Comparison of ENCODE assay signal across 18 cellular contexts in the genomic region with DNA sequence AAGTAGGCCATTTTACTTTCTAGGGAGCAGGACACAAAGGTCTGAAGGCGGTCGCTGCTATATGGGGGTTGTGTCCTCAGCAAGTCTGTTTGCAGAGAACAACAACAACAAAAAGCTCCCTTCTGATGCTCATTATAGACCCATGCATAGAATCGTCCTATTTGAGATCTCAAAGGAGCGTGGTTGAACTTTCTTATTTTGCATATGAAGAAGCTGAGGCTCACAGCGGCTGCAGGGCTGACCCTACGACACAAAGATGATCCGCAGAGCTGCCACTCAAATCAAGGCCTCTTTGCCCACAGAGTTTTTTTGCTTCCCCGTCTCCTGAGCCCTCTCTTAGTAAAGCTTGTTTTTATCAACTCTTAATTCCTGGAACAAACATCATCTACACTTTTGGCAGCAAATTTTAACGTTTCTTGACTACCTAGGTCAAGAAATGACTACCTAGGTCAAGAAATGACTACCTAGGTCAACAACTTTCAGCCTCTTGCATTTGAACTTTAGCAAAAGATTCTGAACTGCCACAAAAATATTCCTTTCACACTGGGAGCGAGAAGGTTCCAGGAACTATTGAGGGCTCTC.
"Had no signal": no experiment of that assay in that cellular context is flagged by ENCODE, and none has a peak within 500 bp of the region (broad histone marks: within the 10 kb centered on the region; RNA-seq: fewer than 3 reads in every experiment).

No MANE protein-coding gene starts in this region.

- H3K4me2 ChIP-seq: SK-N-SH had no signal

- H3K27ac ChIP-seq: ascending aorta, esophagus muscularis mucosa, gastroesophageal sphincter, heart left ventricle, spleen, thyroid gland had no signal

- H3K4me3 Mint-ChIP-seq: activated naive CD4-positive, alpha-beta T cell treated with anti-CD3 and anti-CD28 coated beads, Interleukin-2, amount 50 U/mL, for 24 hours; naive thymus-derived CD8-positive, alpha-beta T cell had no signal

- H3K4me3 ChIP-seq: ascending aorta, esophagus muscularis mucosa, gastroesophageal sphincter, heart left ventricle, spleen, thyroid gland had no signal

- DNase-seq: activated gamma-delta T cell; activated T-cell treated with anti-CD3 and anti-CD28 coated beads, Interleukin-2, amount 50 U/mL, for 1 hour; effector memory CD4-positive, alpha-beta T cell; heart left ventricle; mesendoderm; naive thymus-derived CD8-positive, alpha-beta T cell; occipital lobe; posterior cingulate gyrus; retina; SK-N-SH; spleen; stimulated activated naive CD4-positive, alpha-beta T cell; T-helper 9 cell; thyroid gland had no signal

- H3K27me3 ChIP-seq: ascending aorta, spleen, thyroid gland had no signal

- ATAC-seq: gastroesophageal sphincter; heart left ventricle; naive thymus-derived CD8-positive, alpha-beta T cell had no signal

- H3K36me3 ChIP-seq: ascending aorta, esophagus muscularis mucosa, gastroesophageal sphincter, heart left ventricle, spleen, thyroid gland had no signal

- H3K9me2 ChIP-seq: SK-N-SH had no signal

- H3K9ac ChIP-seq: SK-N-SH had no signal

- H3K27ac Mint-ChIP-seq: activated naive CD4-positive, alpha-beta T cell treated with anti-CD3 and anti-CD28 coated beads, Interleukin-2, amount 50 U/mL, for 24 hours; naive thymus-derived CD8-positive, alpha-beta T cell had no signal

- H3K9me3 Mint-ChIP-seq: activated naive CD4-positive, alpha-beta T cell treated with anti-CD3 and anti-CD28 coated beads, Interleukin-2, amount 50 U/mL, for 24 hours; naive thymus-derived CD8-positive, alpha-beta T cell had no signal

- H3K9me3 ChIP-seq: ascending aorta, esophagus muscularis mucosa, gastroesophageal sphincter, heart left ventricle, SK-N-SH, spleen, thyroid gland had no signal

- H3K4me1 Mint-ChIP-seq: activated naive CD4-positive, alpha-beta T cell treated with anti-CD3 and anti-CD28 coated beads, Interleukin-2, amount 50 U/mL, for 24 hours had no signal

- H3K36me3 Mint-ChIP-seq: activated naive CD4-positive, alpha-beta T cell treated with anti-CD3 and anti-CD28 coated beads, Interleukin-2, amount 50 U/mL, for 24 hours had no signal

- H3K4me1 ChIP-seq: ascending aorta, esophagus muscularis mucosa, gastroesophageal sphincter, heart left ventricle, spleen, thyroid gland had no signal
